In genomic region chr5:176364765-176365662, GRCh38 we compare ENCODE assay signal across 8 cellular contexts. TPM values are rescaled to one million over a fixed set of nuclear protein-coding genes. Genes with fewer than 3 reads are reported as not detected.
DNase-seq lines count a peak whose midpoint lies in the region; ATAC-seq and TF ChIP-seq lines count a peak whose summit lies in the region.

TSS of gene ARL10 (plus strand) at chr5:176365487. CDS start at chr5:176365564, 77 bp downstream.

- no peaks in the 10 kb centered on the region for H3K27me3 Mint-ChIP-seq in activated T-helper 17 cell treated with anti-CD3 and anti-CD28 coated beads, Interleukin-2, amount 50 U/mL, for 72 hours
- H3K27me3 Mint-ChIP-seq in nephron progenitor cell (ENCODE audit: low read depth, poor library complexity), result peaks cover 58% of the 10 kb centered on the region

- peak within 1 kb of the TSS; percentile 72 for H3K4me3 Mint-ChIP-seq in activated T-helper 17 cell treated with anti-CD3 and anti-CD28 coated beads, Interleukin-2, amount 50 U/mL, for 72 hours
- H3K4me3 Mint-ChIP-seq in nephron progenitor cell, result peak within 1 kb of the TSS; percentile 79

- peaks cover 3 to 18% of the 10 kb centered on the region in 2 donors for H3K36me3 ChIP-seq in stomach smooth muscle (ENCODE audit: control insufficient read depth in 2 of 2, insufficient read depth in 2 of 2, low read length in 2 of 2)

- H3K9ac ChIP-seq in stomach smooth muscle (ENCODE audit: low read length in 2 of 2), result peak within 1 kb of the TSS; percentile 84 to 89

- H3K27me3 ChIP-seq in stomach smooth muscle (ENCODE audit: control insufficient read depth in 1 of 2, insufficient read depth in 2 of 2, low read length in 2 of 2), result no peaks in the 10 kb centered on the region

- H3K9me3 Mint-ChIP-seq in activated T-helper 17 cell treated with anti-CD3 and anti-CD28 coated beads, Interleukin-2, amount 50 U/mL, for 72 hours, result no peaks in the 10 kb centered on the region
- H3K9me3 Mint-ChIP-seq in nephron progenitor cell, result no peaks in the 10 kb centered on the region

- TF ChIP-seq CTCF in fibroblast of the aortic adventitia (IDR thresholded peaks at IDR 0.05; ENCODE audit: insufficient read depth, low read length) (no peak), nephron progenitor cell (IDR thresholded peaks at IDR 0.05) (no peak)

- H3K4me1 Mint-ChIP-seq in activated T-helper 17 cell treated with anti-CD3 and anti-CD28 coated beads, Interleukin-2, amount 50 U/mL, for 72 hours, result peaks cover 9% of the 10 kb centered on the region
- peaks cover 19% of the 10 kb centered on the region for H3K4me1 Mint-ChIP-seq in nephron progenitor cell

- peaks cover 31% of the 10 kb centered on the region for H3K36me3 Mint-ChIP-seq in activated T-helper 17 cell treated with anti-CD3 and anti-CD28 coated beads, Interleukin-2, amount 50 U/mL, for 72 hours (ENCODE audit: low read depth)
- H3K36me3 Mint-ChIP-seq in nephron progenitor cell (ENCODE audit: low read depth), result peaks cover 27% of the 10 kb centered on the region

- DNase-seq in AG08396 (ENCODE audit: low spot score) (peak; percentile 68), NCI-H2227 (lab: John Stamatoyannopoulos, UW; ENCODE audit: unreplicated experiment) (peak; percentile 71), fibroblast of the aortic adventitia (ENCODE audit: low read depth) (peak; percentile 17), nephron progenitor cell (peak; percentile 63), amniotic stem cell (lab: John Stamatoyannopoulos, UW) (no peak)

- H3K9me3 ChIP-seq in stomach smooth muscle (ENCODE audit: control insufficient read depth in 2 of 2, low read length in 2 of 2), result no peaks in the 10 kb centered on the region

- peak; percentile 25 for ATAC-seq in GM19455 (IDR thresholded peaks at IDR 0.05; ENCODE audit: unreplicated experiment)
- ATAC-seq in activated T-helper 17 cell treated with anti-CD3 and anti-CD28 coated beads, Interleukin-2, amount 50 U/mL, for 72 hours (replicated peaks), result peak; percentile 41

- H3K27ac ChIP-seq in stomach smooth muscle (ENCODE audit: low read length), result peak within 1 kb of the TSS; percentile 84

- H3K27ac Mint-ChIP-seq in activated T-helper 17 cell treated with anti-CD3 and anti-CD28 coated beads, Interleukin-2, amount 50 U/mL, for 72 hours, result peak within 1 kb of the TSS; percentile 71
- no peak within 1 kb of the TSS for H3K27ac Mint-ChIP-seq in nephron progenitor cell

- peak within 1 kb of the TSS; percentile 72 for H3K4me3 ChIP-seq in fibroblast of the aortic adventitia (ENCODE audit: low read depth, low read length)
- peak within 1 kb of the TSS; percentile 70 to 85 for H3K4me3 ChIP-seq in stomach smooth muscle (ENCODE audit: low read length in 2 of 2)

- peaks cover 33% of the 10 kb centered on the region for H3K4me1 ChIP-seq in stomach smooth muscle (ENCODE audit: control insufficient read depth, insufficient read depth, low read length)

RNA-seq across cellular contexts. Expression of gene ARL10, which starts in this region (rescaled TPM):
- 10 to 100 TPM in 1 of 2 donors, 1 to 10 TPM in 1; 8.7 to 17.3 TPM for total RNA-seq in activated T-helper 17 cell treated with anti-CD3 and anti-CD28 coated beads, Interleukin-2, amount 50 U/mL, for 72 hours
- 9.3 and 19.9 TPM in 2 replicates for total RNA-seq in fibroblast of the aortic adventitia (ENCODE audit: low replicate concordance)
